Comparison of ENCODE assay signal across 17 cellular contexts in genomic region chr22:22756109-22756508, GRCh38.
"Had no signal": no experiment of that assay in that cellular context is flagged by ENCODE, and none has a peak within 500 bp of the region (broad histone marks: within the 10 kb centered on the region; RNA-seq: fewer than 3 reads in every experiment).

No MANE protein-coding gene starts in this region.

- H3K9me3 Mint-ChIP-seq: activated naive CD4-positive, alpha-beta T cell treated with anti-CD3 and anti-CD28 coated beads, Interleukin-2, amount 50 U/mL, for 24 hours; activated T-cell treated with anti-CD3 and anti-CD28 coated beads, Interleukin-2, amount 50 U/mL, for 4 hours; mesothelial cell of epicardium; stimulated activated naive B cell treated with anti-CD40 and anti-IgM and Interleukin-4, amounts not matched to agents 10 μg/mL and 1 μg/mL and 100 μg/mL, for 72 hours had no signal

- H3K9me3 ChIP-seq: adrenal gland, heart left ventricle, lower lobe of right lung, tibial nerve, uterus had no signal

- H3K36me3 ChIP-seq: adrenal gland, heart left ventricle, lower lobe of right lung, tibial nerve, uterus had no signal

- H3K27me3 Mint-ChIP-seq: activated naive CD4-positive, alpha-beta T cell treated with anti-CD3 and anti-CD28 coated beads, Interleukin-2, amount 50 U/mL, for 24 hours had no signal

- H3K27ac ChIP-seq: adrenal gland, foreskin keratinocyte, lower lobe of right lung, parathyroid adenoma, tibial nerve, uterus had no signal

- H3K4me3 Mint-ChIP-seq: activated naive CD4-positive, alpha-beta T cell treated with anti-CD3 and anti-CD28 coated beads, Interleukin-2, amount 50 U/mL, for 24 hours; activated T-cell treated with anti-CD3 and anti-CD28 coated beads, Interleukin-2, amount 50 U/mL, for 4 hours; mesothelial cell of epicardium; stimulated activated naive B cell treated with anti-CD40 and anti-IgM and Interleukin-4, amounts not matched to agents 10 μg/mL and 1 μg/mL and 100 μg/mL, for 72 hours had no signal

- H3K4me3 ChIP-seq: adrenal gland, heart left ventricle, lower lobe of right lung, tibial nerve, uterus had no signal

- H3K27me3 ChIP-seq: adrenal gland, uterus had no signal

- H3K4me1 Mint-ChIP-seq: mesothelial cell of epicardium had no signal

- ATAC-seq: activated T-cell treated with anti-CD3 and anti-CD28 coated beads, Interleukin-2, amount 50 U/mL, for 4 hours; foreskin keratinocyte; heart left ventricle; left cardiac atrium; lower lobe of right lung; stimulated activated naive B cell treated with anti-CD40 and anti-IgM and Interleukin-4, amounts not matched to agents 10 μg/mL and 1 μg/mL and 100 μg/mL, for 72 hours had no signal

- H3K9ac ChIP-seq: parathyroid adenoma had no signal

- H3K27ac Mint-ChIP-seq: activated naive CD4-positive, alpha-beta T cell treated with anti-CD3 and anti-CD28 coated beads, Interleukin-2, amount 50 U/mL, for 24 hours; mesothelial cell of epicardium; stimulated activated naive B cell treated with anti-CD40 and anti-IgM and Interleukin-4, amounts not matched to agents 10 μg/mL and 1 μg/mL and 100 μg/mL, for 72 hours had no signal

- FAIRE-seq: colon, endothelial cell of umbilical vein had no signal

- H3K4me1 ChIP-seq: adrenal gland, foreskin keratinocyte, parathyroid adenoma, tibial nerve, uterus had no signal

- H3K36me3 Mint-ChIP-seq: activated naive CD4-positive, alpha-beta T cell treated with anti-CD3 and anti-CD28 coated beads, Interleukin-2, amount 50 U/mL, for 24 hours; mesothelial cell of epicardium; stimulated activated naive B cell treated with anti-CD40 and anti-IgM and Interleukin-4, amounts not matched to agents 10 μg/mL and 1 μg/mL and 100 μg/mL, for 72 hours had no signal

- DNase-seq: activated effector memory CD4-positive, alpha-beta T cell treated with Interleukin-2 at 50 U/mL for 16 hours; activated T-cell treated with anti-CD3 and anti-CD28 coated beads, Interleukin-2, amount 50 U/mL, for 4 hours; adrenal gland; effector CD4-positive, alpha-beta T cell; foreskin keratinocyte; heart left ventricle; left cardiac atrium; lower lobe of right lung; retina; stimulated activated naive B cell treated with anti-CD40 and anti-IgM and Interleukin-4, amounts not matched to agents 10 μg/mL and 1 μg/mL and 100 μg/mL, for 72 hours; uterus had no signal

- H2AFZ ChIP-seq: parathyroid adenoma had no signal

- H3K79me2 ChIP-seq: parathyroid adenoma had no signal
